ENCODE assay signal across 15 cellular contexts in genomic region chr16:86099326-86099725, GRCh38.
DNase-seq lines count a peak whose midpoint lies in the region; ATAC-seq and TF ChIP-seq lines count a peak whose summit lies in the region.
"Had no signal": no experiment of that assay in that cellular context is flagged by ENCODE, and none has a peak within 500 bp of the region (broad histone marks: within the 10 kb centered on the region; RNA-seq: fewer than 3 reads in every experiment).

No MANE protein-coding gene starts in this region.

- H3K4me2 ChIP-seq in neural progenitor cell = no peak overlapping the region
- no peak overlapping the region for H3K4me2 ChIP-seq in SK-N-SH

- peak; percentile 69 for DNase-seq in cardiac septum (ENCODE audit: low spot score)
- no peak for DNase-seq in heart right ventricle
- peak; percentile 65 for DNase-seq in endodermal cell
- peak; percentile 49 for DNase-seq in neural progenitor cell (ENCODE audit: low spot score)
- peak; percentile 39 for DNase-seq in upper lobe of right lung
- DNase-seq in SK-N-SH = no peak
- DNase-seq: C1 segment of cervical spinal cord; Calu3; CD4-positive, alpha-beta T cell; DMS 273 treated with DMSO at 0.1 percent for 48 hours; GM23248; H9 had no signal

- H3K4me3 ChIP-seq in heart right ventricle (no peak overlapping the region), endodermal cell (ENCODE audit: low read length) (no peak overlapping the region), neural progenitor cell (no peak overlapping the region), upper lobe of right lung (no peak overlapping the region), SK-N-SH (ENCODE audit: low read depth in 2 of 2, low read length in 1 of 2) (no peak overlapping the region)
- H3K4me3 ChIP-seq: GM23248 had no signal

- H3K27ac Mint-ChIP-seq in endodermal cell = no peak overlapping the region
- no peak overlapping the region for H3K27ac Mint-ChIP-seq in neural progenitor cell
- H3K27ac Mint-ChIP-seq: B cell; CD4-positive, alpha-beta T cell; H9 had no signal

- H3K9me3 Mint-ChIP-seq in endodermal cell (peaks cover 5% of the 10 kb centered on the region), neural progenitor cell (no peaks in the 10 kb centered on the region)
- H3K9me3 Mint-ChIP-seq: CD4-positive, alpha-beta T cell had no signal

- CTCF ChIA-PET in SK-N-SH (lab: Yijun Ruan, JAX) = interaction anchor here (2.0 kb wide), 1 partner anchor 26 kb away, joined by 7 read pairs; no protein-coding TSS in a partner anchor

- POLR2A ChIA-PET in SK-N-SH (lab: Yijun Ruan, JAX) = no interaction called here

- TF ChIP-seq EP300 in SK-N-SH (IDR thresholded peaks at IDR 0.05; ENCODE audit: borderline replicate concordance in 1 of 2, low read depth in 1 of 2, low read length in 1 of 2) = no peak

- no peaks in the 10 kb centered on the region for H3K79me2 ChIP-seq in neural progenitor cell (ENCODE audit: low read depth)
- H3K79me2 ChIP-seq in SK-N-SH (ENCODE audit: insufficient read depth) = no peaks in the 10 kb centered on the region

- H3K36me3 Mint-ChIP-seq in endodermal cell (ENCODE audit: low read depth) (no peaks in the 10 kb centered on the region), neural progenitor cell (no peaks in the 10 kb centered on the region)

- H4K20me1 ChIP-seq in neural progenitor cell (ENCODE audit: low read depth) (no peaks in the 10 kb centered on the region), SK-N-SH (ENCODE audit: insufficient read depth) (no peaks in the 10 kb centered on the region)

- intact Hi-C loops in cardiac septum (cut with DNase I) = no loop called here
- intact Hi-C loops in heart right ventricle (cut with DNase I) = no loop called here
- intact Hi-C loops in upper lobe of right lung (cut with DNase I) = no loop called here

- H3K36me3 ChIP-seq in heart right ventricle (no peaks in the 10 kb centered on the region), endodermal cell (ENCODE audit: control insufficient read depth, insufficient read depth, low read length) (no peaks in the 10 kb centered on the region), neural progenitor cell (no peaks in the 10 kb centered on the region), upper lobe of right lung (no peaks in the 10 kb centered on the region), SK-N-SH (replicated peaks in 1 of 2; ENCODE audit: control insufficient read depth in 1 of 2, insufficient read depth in 2 of 2, low read length in 1 of 2) (no peaks in the 10 kb centered on the region)

- no peaks in the 10 kb centered on the region for H3K4me1 ChIP-seq in heart right ventricle
- H3K4me1 ChIP-seq in endodermal cell (ENCODE audit: control insufficient read depth, insufficient read depth, low read length) = no peaks in the 10 kb centered on the region
- H3K4me1 ChIP-seq in neural progenitor cell = no peaks in the 10 kb centered on the region
- no peaks in the 10 kb centered on the region for H3K4me1 ChIP-seq in upper lobe of right lung
- no peaks in the 10 kb centered on the region for H3K4me1 ChIP-seq in SK-N-SH (ENCODE audit: control insufficient read depth in 1 of 2, insufficient read depth in 2 of 2, low read depth in 1 of 2, low read length in 1 of 2)

- H3K4me1 Mint-ChIP-seq in endodermal cell (no peaks in the 10 kb centered on the region), neural progenitor cell (no peaks in the 10 kb centered on the region)
- H3K4me1 Mint-ChIP-seq: B cell had no signal

- ATAC-seq in heart right ventricle (no peak), upper lobe of right lung (no peak), HG03571 (IDR thresholded peaks at IDR 0.05; ENCODE audit: unreplicated experiment) (no peak), GM21825 (IDR thresholded peaks at IDR 0.05; ENCODE audit: unreplicated experiment) (no peak)

- H3K9ac ChIP-seq in endodermal cell (ENCODE audit: extremely low read depth, low read length, poor library complexity, severe bottlenecking) (no peak overlapping the region), neural progenitor cell (no peak overlapping the region), SK-N-SH (no peak overlapping the region)
- H3K9ac ChIP-seq: GM23248 had no signal

- peaks cover 0 to 40% (median 29%) of the 10 kb centered on the region in 7 donors for H3K27me3 ChIP-seq in heart right ventricle
- H3K27me3 ChIP-seq in endodermal cell (ENCODE audit: control insufficient read depth, insufficient read depth, low read length, poor library complexity, severe bottlenecking) = peaks cover 3% of the 10 kb centered on the region
- H3K27me3 ChIP-seq in neural progenitor cell = no peaks in the 10 kb centered on the region
- no peaks in the 10 kb centered on the region for H3K27me3 ChIP-seq in upper lobe of right lung
- H3K27me3 ChIP-seq in SK-N-SH (ENCODE audit: insufficient read depth) = peaks cover 51% of the 10 kb centered on the region

- H3K9me2 ChIP-seq in SK-N-SH = no peaks in the 10 kb centered on the region

- no peak for TF ChIP-seq CTCF in heart right ventricle (IDR thresholded peaks at IDR 0.05)
- no peak for TF ChIP-seq CTCF in endodermal cell (conservative IDR thresholded peaks at IDR 0.05)
- TF ChIP-seq CTCF in neural progenitor cell (IDR thresholded peaks at IDR 0.05) = no peak
- no peak for TF ChIP-seq CTCF in upper lobe of right lung (IDR thresholded peaks at IDR 0.05)
- no peak for TF ChIP-seq CTCF in SK-N-SH (IDR thresholded peaks at IDR 0.05)

- 66 to 83% methylated on average over 10 of the region's 10 CpGs for WGBS in heart right ventricle, 2 donors
- WGBS in endodermal cell (ENCODE audit: insufficient coverage in 1 of 2, insufficient read length in 1 of 2), 2 experiments = 62 to 72% methylated on average over 9 to 10 of the region's 10 CpGs
- WGBS in SK-N-SH (ENCODE audit: low lambda C conversion rate) = 35% methylated on average over 10 of the region's 10 CpGs

- no peak overlapping the region for H3K27ac ChIP-seq in heart right ventricle
- H3K27ac ChIP-seq in endodermal cell (ENCODE audit: low read depth, low read length) = no peak overlapping the region
- H3K27ac ChIP-seq in neural progenitor cell = no peak overlapping the region
- no peak overlapping the region for H3K27ac ChIP-seq in upper lobe of right lung
- no peak overlapping the region for H3K27ac ChIP-seq in SK-N-SH (ENCODE audit: low read depth in 2 of 2, low read length in 1 of 2)
- H3K27ac ChIP-seq: GM23248 had no signal

- TF ChIP-seq RAD21 in SK-N-SH (IDR thresholded peaks at IDR 0.05; ENCODE audit: low read length) = no peak

- H3K4me3 Mint-ChIP-seq in endodermal cell = no peak overlapping the region
- H3K4me3 Mint-ChIP-seq in neural progenitor cell = no peak overlapping the region
- H3K4me3 Mint-ChIP-seq: B cell; CD4-positive, alpha-beta T cell; H9 had no signal

- H2AFZ ChIP-seq in neural progenitor cell (replicated peaks) = no peak overlapping the region
- H2AFZ ChIP-seq in SK-N-SH (ENCODE audit: low read depth) = no peak overlapping the region
- H2AFZ ChIP-seq: GM23248 had no signal

- H3F3A ChIP-seq in neural progenitor cell (ENCODE audit: low read depth) (no peaks in the 10 kb centered on the region), SK-N-SH (replicated peaks; ENCODE audit: insufficient read depth) (no peaks in the 10 kb centered on the region)

- H3K27me3 Mint-ChIP-seq in endodermal cell (ENCODE audit: insufficient read depth) (peaks cover 7% of the 10 kb centered on the region), neural progenitor cell (ENCODE audit: insufficient read depth, low read depth) (peaks cover 18% of the 10 kb centered on the region)
- H3K27me3 Mint-ChIP-seq: B cell had no signal

- peaks cover 0 to 6% (median 0%) of the 10 kb centered on the region in 11 donors for H3K9me3 ChIP-seq in heart right ventricle
- H3K9me3 ChIP-seq in endodermal cell (ENCODE audit: control insufficient read depth, low read length) = no peaks in the 10 kb centered on the region
- H3K9me3 ChIP-seq in neural progenitor cell (ENCODE audit: low read depth) = no peaks in the 10 kb centered on the region
- H3K9me3 ChIP-seq in upper lobe of right lung = no peaks in the 10 kb centered on the region
- no peaks in the 10 kb centered on the region for H3K9me3 ChIP-seq in SK-N-SH

TF ChIP-seq in SK-N-SH, 30 proteins besides CTCF, POLR2A, EP300 and RAD21 (continues in another document):
- TF ChIP-seq POLR2AphosphoS5 (IDR thresholded peaks at IDR 0.05; ENCODE audit: low read depth, low read length) (no peak), TEAD4 (IDR thresholded peaks at IDR 0.05; ENCODE audit: borderline replicate concordance, insufficient read depth) (no peak), FOXM1 (IDR thresholded peaks at IDR 0.05; ENCODE audit: low read depth) (no peak), SMC3 (IDR thresholded peaks at IDR 0.05; ENCODE audit: low read depth, low read length) (no peak), JUND (IDR thresholded peaks at IDR 0.05) (no peak), FOSL2 (IDR thresholded peaks at IDR 0.05; ENCODE audit: borderline replicate concordance, low read depth) (no peak), NRF1 (IDR thresholded peaks at IDR 0.05; ENCODE audit: low read depth, low read length) (no peak), MEF2A (IDR thresholded peaks at IDR 0.05; ENCODE audit: borderline replicate concordance, low read depth) (no peak)
- TF ChIP-seq, protein P1, sequence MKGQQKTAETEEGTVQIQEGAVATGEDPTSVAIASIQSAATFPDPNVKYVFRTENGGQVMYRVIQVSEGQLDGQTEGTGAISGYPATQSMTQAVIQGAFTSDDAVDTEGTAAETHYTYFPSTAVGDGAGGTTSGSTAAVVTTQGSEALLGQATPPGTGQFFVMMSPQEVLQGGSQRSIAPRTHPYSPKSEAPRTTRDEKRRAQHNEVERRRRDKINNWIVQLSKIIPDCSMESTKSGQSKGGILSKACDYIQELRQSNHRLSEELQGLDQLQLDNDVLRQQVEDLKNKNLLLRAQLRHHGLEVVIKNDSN (IDR thresholded peaks at IDR 0.05; ENCODE audit: borderline replicate concordance, low read depth) = no peak
- TF ChIP-seq, protein P2, sequence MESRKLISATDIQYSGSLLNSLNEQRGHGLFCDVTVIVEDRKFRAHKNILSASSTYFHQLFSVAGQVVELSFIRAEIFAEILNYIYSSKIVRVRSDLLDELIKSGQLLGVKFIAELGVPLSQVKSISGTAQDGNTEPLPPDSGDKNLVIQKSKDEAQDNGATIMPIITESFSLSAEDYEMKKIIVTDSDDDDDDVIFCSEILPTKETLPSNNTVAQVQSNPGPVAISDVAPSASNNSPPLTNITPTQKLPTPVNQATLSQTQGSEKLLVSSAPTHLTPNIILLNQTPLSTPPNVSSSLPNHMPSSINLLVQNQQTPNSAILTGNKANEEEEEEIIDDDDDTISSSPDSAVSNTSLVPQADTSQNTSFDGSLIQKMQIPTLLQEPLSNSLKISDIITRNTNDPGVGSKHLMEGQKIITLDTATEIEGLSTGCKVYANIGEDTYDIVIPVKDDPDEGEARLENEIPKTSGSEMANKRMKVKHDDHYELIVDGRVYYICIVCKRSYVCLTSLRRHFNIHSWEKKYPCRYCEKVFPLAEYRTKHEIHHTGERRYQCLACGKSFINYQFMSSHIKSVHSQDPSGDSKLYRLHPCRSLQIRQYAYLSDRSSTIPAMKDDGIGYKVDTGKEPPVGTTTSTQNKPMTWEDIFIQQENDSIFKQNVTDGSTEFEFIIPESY (IDR thresholded peaks at IDR 0.05; ENCODE audit: borderline replicate concordance, low read depth) = no peak

Comparison
In these comparisons a context has a peak if more than half of its experiments do, and no peak if none do; other contexts are left out.
1. DNase-seq: peak in cardiac septum (single experiment), endodermal cell (single experiment), neural progenitor cell (single experiment) and upper lobe of right lung (single experiment); none in heart right ventricle (0 of 2) and SK-N-SH (single experiment).